In genomic region chr5:94009161-94009560, GRCh38 we compare ENCODE assay signal across 29 cellular contexts.
"Had no signal": no experiment of that assay in that cellular context is flagged by ENCODE, and none has a peak within 500 bp of the region (broad histone marks: within the 10 kb centered on the region; RNA-seq: fewer than 3 reads in every experiment).

No MANE protein-coding gene starts in this region.

- H3K27ac ChIP-seq: stomach, suprapubic skin, testis, thoracic aorta, thyroid gland, tibial artery, tibial nerve, transverse colon, upper lobe of left lung, upper lobe of right lung, uterus, vagina had no signal

- H3K27me3 ChIP-seq: stomach, suprapubic skin, testis, thyroid gland, tibial artery, tibial nerve, transverse colon, upper lobe of left lung, upper lobe of right lung, uterus, vagina had no signal

- DNase-seq: stimulated activated CD4-positive, alpha-beta T cell treated with anti-CD3 and anti-CD28 coated beads, Interleukin-2, amount 100 ng/mL, for 48 hours; stimulated activated CD4-positive, alpha-beta T cell treated with anti-CD3 and anti-CD28 coated beads, Interleukin-4, amount 100 ng/mL, for 1 hour; stimulated activated CD4-positive, alpha-beta T cell treated with anti-CD3 and anti-CD28 coated beads, Interleukin-4, amount 100 ng/mL, for 24 hours; stimulated activated CD4-positive, alpha-beta T cell treated with anti-CD3 and anti-CD28 coated beads, Interleukin-4, amount 100 ng/mL, for 4 hours; stimulated activated CD8-positive, alpha-beta memory T cell treated with anti-CD3 and anti-CD28 coated beads, Interleukin-4, amount 100 ng/mL, for 48 hours; stimulated activated naive B cell treated with anti-CD40 and anti-IgM and Interleukin-4, amounts not matched to agents 10 μg/mL and 1 μg/mL and 100 μg/mL, for 72 hours; stimulated activated naive CD4-positive, alpha-beta T cell; stimulated activated naive CD4-positive, alpha-beta T cell treated with Interleukin-2 at 50 U/mL for 16 hours; stimulated activated naive CD8-positive, alpha-beta T cell treated with anti-CD3 and anti-CD28 coated beads, Interleukin-15, amount 100 ng/mL, for 72 hours; stimulated activated naive CD8-positive, alpha-beta T cell treated with anti-CD3 and anti-CD28 coated beads, Interleukin-15, Interleukin-2, amounts not matched to agents 100 U/mL and 50 U/mL, for 24 hours; stomach; substantia nigra; testis; thyroid gland; tibial artery; transverse colon; trophoblast cell; upper lobe of left lung; upper lobe of right lung; uterus had no signal

- FAIRE-seq: urothelium cell line had no signal

- H3K27me3 Mint-ChIP-seq: stimulated activated memory B cell treated with anti-CD40 and anti-IgM and Interleukin-4, amounts not matched to agents 10 μg/mL and 1 μg/mL and 100 μg/mL, for 72 hours; stimulated activated naive B cell treated with anti-CD40 and anti-IgM and Interleukin-4, amounts not matched to agents 10 μg/mL and 1 μg/mL and 100 μg/mL, for 72 hours; stimulated activated naive CD8-positive, alpha-beta T cell treated with anti-CD3 and anti-CD28 coated beads, Interleukin-15, amount 100 ng/mL, for 72 hours; stimulated activated naive CD8-positive, alpha-beta T cell treated with anti-CD3 and anti-CD28 coated beads, Interleukin-15, Interleukin-2, amounts not matched to agents 100 ng/mL and 50 ng/mL, for 24 hours; type B pancreatic cell had no signal

- H3K4me3 ChIP-seq: stomach, suprapubic skin, testis, thoracic aorta, thyroid gland, tibial artery, tibial nerve, transverse colon, upper lobe of left lung, upper lobe of right lung, uterus, vagina had no signal

- H3K4me1 ChIP-seq: stomach, suprapubic skin, testis, thyroid gland, tibial artery, tibial nerve, transverse colon, upper lobe of left lung, upper lobe of right lung, uterus, vagina had no signal

- H3K36me3 ChIP-seq: thoracic aorta, thyroid gland, transverse colon, upper lobe of right lung, uterus had no signal

- H3K9me3 ChIP-seq: stomach, suprapubic skin, testis, thoracic aorta, thyroid gland, transverse colon, upper lobe of left lung, upper lobe of right lung, uterus, vagina had no signal

- H3K27ac Mint-ChIP-seq: stimulated activated effector memory CD8-positive, alpha-beta T cell treated with anti-CD3 and anti-CD28 coated beads, Interleukin-12 subunit alpha, Interleukin-12 subunit beta, amount 100 ng/mL, for 72 hours; stimulated activated memory B cell treated with anti-CD40 and anti-IgM and Interleukin-4, amounts not matched to agents 10 μg/mL and 1 μg/mL and 100 μg/mL, for 72 hours; stimulated activated naive B cell treated with anti-CD40 and anti-IgM and Interleukin-4, amounts not matched to agents 10 μg/mL and 1 μg/mL and 100 μg/mL, for 72 hours; stimulated activated naive CD8-positive, alpha-beta T cell treated with anti-CD3 and anti-CD28 coated beads, Interleukin-15, amount 100 ng/mL, for 72 hours; stimulated activated naive CD8-positive, alpha-beta T cell treated with anti-CD3 and anti-CD28 coated beads, Interleukin-15, Interleukin-2, amounts not matched to agents 100 ng/mL and 50 ng/mL, for 24 hours; type B pancreatic cell had no signal

- H3K4me1 Mint-ChIP-seq: stimulated activated naive CD8-positive, alpha-beta T cell treated with anti-CD3 and anti-CD28 coated beads, Interleukin-15, amount 100 ng/mL, for 72 hours had no signal

- H3K4me3 Mint-ChIP-seq: stimulated activated effector memory CD8-positive, alpha-beta T cell treated with anti-CD3 and anti-CD28 coated beads, Interleukin-12 subunit alpha, Interleukin-12 subunit beta, amount 100 ng/mL, for 72 hours; stimulated activated memory B cell treated with anti-CD40 and anti-IgM and Interleukin-4, amounts not matched to agents 10 μg/mL and 1 μg/mL and 100 μg/mL, for 72 hours; stimulated activated naive B cell treated with anti-CD40 and anti-IgM and Interleukin-4, amounts not matched to agents 10 μg/mL and 1 μg/mL and 100 μg/mL, for 72 hours; stimulated activated naive CD8-positive, alpha-beta T cell treated with anti-CD3 and anti-CD28 coated beads, Interleukin-15, amount 100 ng/mL, for 72 hours; stimulated activated naive CD8-positive, alpha-beta T cell treated with anti-CD3 and anti-CD28 coated beads, Interleukin-15, Interleukin-2, amounts not matched to agents 100 ng/mL and 50 ng/mL, for 24 hours; type B pancreatic cell had no signal

- ATAC-seq: stimulated activated effector memory CD8-positive, alpha-beta T cell treated with anti-CD3 and anti-CD28 coated beads, Interleukin-12 subunit alpha, Interleukin-12 subunit beta, amount 100 ng/mL, for 72 hours; stimulated activated memory B cell treated with anti-CD40 and anti-IgM and Interleukin-4, amounts not matched to agents 10 μg/mL and 1 μg/mL and 100 μg/mL, for 72 hours; stimulated activated naive B cell treated with anti-CD40 and anti-IgM and Interleukin-4, amounts not matched to agents 10 μg/mL and 1 μg/mL and 100 μg/mL, for 72 hours; stimulated activated naive CD8-positive, alpha-beta T cell treated with anti-CD3 and anti-CD28 coated beads, Interleukin-15, amount 100 ng/mL, for 72 hours; stimulated activated naive CD8-positive, alpha-beta T cell treated with anti-CD3 and anti-CD28 coated beads, Interleukin-15, Interleukin-2, amounts not matched to agents 100 U/mL and 50 U/mL, for 24 hours; upper lobe of right lung had no signal
